In genomic region chr18:9968081-9968848, GRCh38 we compare ENCODE assay signal across 21 cellular contexts. TPM values are rescaled to one million over a fixed set of nuclear protein-coding genes. Genes with fewer than 3 reads are reported as not detected.
DNase-seq lines count a peak whose midpoint lies in the region; ATAC-seq and TF ChIP-seq lines count a peak whose summit lies in the region.
"Had no signal": no experiment of that assay in that cellular context is flagged by ENCODE, and none has a peak within 500 bp of the region (broad histone marks: within the 10 kb centered on the region; RNA-seq: fewer than 3 reads in every experiment).

No MANE protein-coding gene starts in this region.

- 0 out of 2 replicates have a peak overlapping the region, but pooled peaks have one; percentile 24 for H3K4me3 ChIP-seq in GM23248
- H3K4me3 ChIP-seq in right lobe of liver: no peak overlapping the region
- H3K4me3 ChIP-seq in spleen: peak overlapping the region in 1 of 8 donors; percentile 16
- no peak overlapping the region for H3K4me3 ChIP-seq in Peyer's patch
- H3K4me3 ChIP-seq: cardiac muscle cell, MG63, SJCRH30 had no signal

- peak overlapping the region; percentile 3 for H3K27ac Mint-ChIP-seq in central memory CD8-positive, alpha-beta T cell (ENCODE audit: low read depth)
- H3K27ac Mint-ChIP-seq: activated naive CD4-positive, alpha-beta T cell treated with anti-CD3 and anti-CD28 coated beads, Interleukin-2, amount 10 ng/mL, durations not matched to agents 7 days and 5 days had no signal

- H3K36me3 ChIP-seq in GM23248 (ENCODE audit: low read depth) (no peaks in the 10 kb centered on the region), right lobe of liver (no peaks in the 10 kb centered on the region), spleen (no peaks in the 10 kb centered on the region), Peyer's patch (no peaks in the 10 kb centered on the region)
- H3K36me3 ChIP-seq: cardiac muscle cell, left lung, MG63, SJCRH30 had no signal

- TF ChIP-seq POLR2A in right lobe of liver (IDR thresholded peaks at IDR 0.05) (no peak), spleen (IDR thresholded peaks at IDR 0.05) (no peak), Peyer's patch (IDR thresholded peaks at IDR 0.05) (no peak)

- 0 out of 2 replicates have a peak overlapping the region, but pooled peaks have one; percentile 37 for H2AFZ ChIP-seq in GM23248

- no peaks in the 10 kb centered on the region for H3K9me2 ChIP-seq in GM23248 (ENCODE audit: insufficient read depth)

- H3K9ac ChIP-seq in GM23248: no peak overlapping the region

- H3F3A ChIP-seq in GM23248 (ENCODE audit: insufficient read depth): 0 out of 2 replicates have a peak, but pooled peaks cover 8% of the 10 kb centered on the region

- no peaks in the 10 kb centered on the region for H3K9me3 Mint-ChIP-seq in central memory CD8-positive, alpha-beta T cell
- H3K9me3 Mint-ChIP-seq: activated naive CD4-positive, alpha-beta T cell treated with anti-CD3 and anti-CD28 coated beads, Interleukin-2, amount 10 ng/mL, durations not matched to agents 7 days and 5 days; nephron progenitor cell had no signal

- no peaks in the 10 kb centered on the region for H4K20me1 ChIP-seq in GM23248 (ENCODE audit: insufficient read depth)

- intact Hi-C loops in right lobe of liver (cut with DNase I) (no loop called here), spleen (cut with DNase I; ENCODE audit: low total_unique reads) (no loop called here)

- H3K4me2 ChIP-seq in GM23248 (ENCODE audit: unreplicated experiment): no peak overlapping the region

- H3K27ac ChIP-seq in GM23248 (no peak overlapping the region), right lobe of liver (no peak overlapping the region), spleen (no peak overlapping the region), Peyer's patch (no peak overlapping the region)
- H3K27ac ChIP-seq: cardiac muscle cell, left lung, SJCRH30 had no signal

- H3K4me1 Mint-ChIP-seq in central memory CD8-positive, alpha-beta T cell: peaks cover 33% of the 10 kb centered on the region

- 49 to 51% methylated on average over 28 to 31 of the region's 31 CpGs for WGBS in GM23248 (ENCODE audit: low coverage in 1 of 2, low lambda C conversion rate in 2 of 2, missing lambda C conversion rate in 2 of 2), 2 experiments
- 50% methylated on average over 23 of the region's 31 CpGs for WGBS in right lobe of liver (ENCODE audit: insufficient coverage, low coverage, low lambda C conversion rate, missing lambda C conversion rate)
- WGBS in spleen, 5 donors: 40 to 54% (median 47%) methylated on average over 31 of the region's 31 CpGs

- TF ChIP-seq CTCF in right lobe of liver (IDR thresholded peaks at IDR 0.05) (no peak), spleen (IDR thresholded peaks at IDR 0.05 in 8 of 11, conservative IDR thresholded peaks at IDR 0.05 in 3 of 11) (no peak), Peyer's patch (IDR thresholded peaks at IDR 0.05) (no peak)

- no peak for ATAC-seq in central memory CD8-positive, alpha-beta T cell (replicated peaks; ENCODE audit: extremely low read depth, poor library complexity, severe bottlenecking)
- peak in 3 of 4 donors; percentile 5 to 21 (median 21) for ATAC-seq in right lobe of liver
- ATAC-seq in HG02610 (IDR thresholded peaks at IDR 0.05; ENCODE audit: unreplicated experiment): no peak
- ATAC-seq: left lung had no signal

- H3K4me1 ChIP-seq in GM23248 (ENCODE audit: insufficient read depth): no peaks in the 10 kb centered on the region
- no peaks in the 10 kb centered on the region for H3K4me1 ChIP-seq in right lobe of liver
- H3K4me1 ChIP-seq in spleen: peaks cover 3 to 43% (median 19%) of the 10 kb centered on the region in 6 donors
- H3K4me1 ChIP-seq in Peyer's patch: no peaks in the 10 kb centered on the region

- no peak overlapping the region for H3K4me3 Mint-ChIP-seq in central memory CD8-positive, alpha-beta T cell
- H3K4me3 Mint-ChIP-seq: activated naive CD4-positive, alpha-beta T cell treated with anti-CD3 and anti-CD28 coated beads, Interleukin-2, amount 10 ng/mL, durations not matched to agents 7 days and 5 days; nephron progenitor cell had no signal

- H3K27me3 ChIP-seq in GM23248 (replicated peaks; ENCODE audit: insufficient read depth) (no peaks in the 10 kb centered on the region), right lobe of liver (no peaks in the 10 kb centered on the region), spleen (replicated peaks in 1 of 7) (peaks cover 0 to 36% (median 11%) of the 10 kb centered on the region in 7 donors), Peyer's patch (no peaks in the 10 kb centered on the region)
- H3K27me3 ChIP-seq: cardiac muscle cell, MG63, SJCRH30 had no signal

- DNase-seq in GM23248: peak; percentile 52
- no peak for DNase-seq in central memory CD8-positive, alpha-beta T cell (ENCODE audit: low spot score in 2 of 2)
- DNase-seq in right lobe of liver: no peak
- peak; percentile 72 for DNase-seq in spleen
- DNase-seq in NCI-H1930 (lab: John Stamatoyannopoulos, UW): no peak
- no peak for DNase-seq in Peyer's patch
- DNase-seq: activated CD4-positive, alpha-beta T cell treated with anti-CD3 and anti-CD28 coated beads for 48 hours; activated naive CD4-positive, alpha-beta T cell treated with anti-CD3 and anti-CD28 coated beads, Interleukin-2, amount 10 ng/mL, durations not matched to agents 7 days and 5 days; DMS79; effector CD8-positive, alpha-beta T cell; left lung; MG63; NCI-H2029 treated with DMSO at 0.1 percent for 48 hours; NCI-H510A; nephron progenitor cell; retina; SJCRH30; stimulated activated CD4-positive, alpha-beta T cell treated with anti-CD3 and anti-CD28 coated beads, Interleukin-1b, Interleukin-23, amount 100 ng/mL, for 48 hours; substantia nigra had no signal

- no peaks in the 10 kb centered on the region for H3K9me3 ChIP-seq in GM23248 (ENCODE audit: low read depth)
- no peaks in the 10 kb centered on the region for H3K9me3 ChIP-seq in right lobe of liver
- H3K9me3 ChIP-seq in spleen: no peaks in the 10 kb centered on the region
- no peaks in the 10 kb centered on the region for H3K9me3 ChIP-seq in Peyer's patch
- H3K9me3 ChIP-seq: left lung, MG63, SJCRH30 had no signal

- in situ Hi-C loops in GM23248 (cut with MboI): no loop called here

- H3K36me3 Mint-ChIP-seq in central memory CD8-positive, alpha-beta T cell (ENCODE audit: insufficient read depth): no peaks in the 10 kb centered on the region
- H3K36me3 Mint-ChIP-seq: activated naive CD4-positive, alpha-beta T cell treated with anti-CD3 and anti-CD28 coated beads, Interleukin-2, amount 10 ng/mL, durations not matched to agents 7 days and 5 days had no signal

- no peaks in the 10 kb centered on the region for H3K79me2 ChIP-seq in GM23248 (ENCODE audit: insufficient read depth)

- peaks cover 32% of the 10 kb centered on the region for H3K27me3 Mint-ChIP-seq in central memory CD8-positive, alpha-beta T cell

RNA-seq across cellular contexts. Expression of gene VAPA, which starts 54.4 kb away (rescaled TPM):
- total RNA-seq in GM23248 (2014; rRNA removed; shearing (Covaris generic)): 204 and 277 TPM in 2 replicates
- polyA plus RNA-seq in GM23248 (2016; fragmentation: Nextera tagmentation; extraction: Ambion mirVana): 290 and 299 TPM in 2 replicates
- total RNA-seq in right lobe of liver: 100 to 1,000 TPM in 2 of 6 experiments, 10 to 100 TPM in 4; 69.6 to 149 (median 90.7) TPM
- total RNA-seq in spleen: 100 to 1,000 TPM; 141 to 290 (median 205) TPM
- 10 to 100 TPM; 53.1 to 92.5 (median 92.5) TPM for polyA plus RNA-seq in spleen
- total RNA-seq in Peyer's patch: 100 to 1,000 TPM; 155 to 232 (median 219) TPM

Comparison
In these comparisons a context has a peak if more than half of its experiments do, and no peak if none do; other contexts are left out.
1. DNase-seq: peak in GM23248 (single experiment) and spleen (single experiment); none in central memory CD8-positive, alpha-beta T cell (0 of 2), right lobe of liver (0 of 3), NCI-H1930 (0 of 2) and Peyer's patch (0 of 3).
2. ATAC-seq: peak in right lobe of liver (3 of 4); none in central memory CD8-positive, alpha-beta T cell (single experiment) and HG02610 (single experiment).